ENCODE assay signal across 24 cellular contexts in genomic region chr17:79748296-79749099, GRCh38. TPM values are rescaled to one million over a fixed set of nuclear protein-coding genes. Genes with fewer than 3 reads are reported as not detected.
A peak's percentile ranks its signal among the peaks of the same experiment; 100 is the strongest.
DNase-seq lines count a peak whose midpoint lies in the region; ATAC-seq and TF ChIP-seq lines count a peak whose summit lies in the region.
"Had no signal": no experiment of that assay in that cellular context is flagged by ENCODE, and none has a peak within 500 bp of the region (broad histone marks: within the 10 kb centered on the region; RNA-seq: fewer than 3 reads in every experiment).

No MANE protein-coding gene starts in this region.

- H3K4me1 Mint-ChIP-seq in brain = peaks cover 29% of the 10 kb centered on the region

- peak overlapping the region; percentile 53; the same call in 1 of the 2 replicates for H3K4me3 ChIP-seq in iPS-20b (ENCODE audit: low read length)
- H3K4me3 ChIP-seq: BLaER1 treated with 17β-estradiol and CSF1 and Interleukin-3, amounts not matched to agents 10 nM and 100 nM; SJSA1 had no signal

- H3K4me3 Mint-ChIP-seq in brain = peak overlapping the region in 4 of 5 experiments; percentile 45 to 66 (median 64)
- H3K4me3 Mint-ChIP-seq: central memory CD8-positive, alpha-beta T cell had no signal

- H3K9me3 Mint-ChIP-seq in brain = no peaks in the 10 kb centered on the region
- H3K9me3 Mint-ChIP-seq: activated T-cell treated with anti-CD3 and anti-CD28 coated beads, Interleukin-2, amount 50 U/mL, for 72 hours; central memory CD8-positive, alpha-beta T cell; naive thymus-derived CD8-positive, alpha-beta T cell had no signal

- DNase-seq in Right ventricle myocardium inferior (ENCODE audit: missing footprints) (peak; percentile 22), left cardiac atrium (no peak), retina (peak; percentile 47), NCI-H146 treated with DMSO at 0.1 percent for 48 hours (lab: John Stamatoyannopoulos, UW; ENCODE audit: unreplicated experiment) (no peak), activated gamma-delta T cell treated with Interleukin-2 at 50 U/mL for 16 hours (no peak)
- DNase-seq: activated CD4-positive, alpha-beta T cell treated with anti-CD3 and anti-CD28 coated beads for 48 hours; activated naive CD4-positive, alpha-beta T cell treated with anti-CD3 and anti-CD28 coated beads, Interleukin-2, amount 50 U/mL, for 16 hours; activated T-cell treated with anti-CD3 and anti-CD28 coated beads, Interleukin-2, amount 50 U/mL, for 72 hours; aorta; Calu3; erythroblast; GOT3; hippocampal formation; NCI-H1694 treated with DMSO at 0.1 percent for 48 hours; T-helper 17 cell had no signal

- peaks cover 26% of the 10 kb centered on the region for H3K27me3 Mint-ChIP-seq in brain

- peaks cover 8% of the 10 kb centered on the region; the same call in 1 of the 2 replicates for H3K4me1 ChIP-seq in iPS-20b (ENCODE audit: insufficient read depth, low read length)
- H3K4me1 ChIP-seq: foreskin keratinocyte had no signal

- TF ChIP-seq CTCF in brain (conservative IDR thresholded peaks at IDR 0.05) = no peak

- H3K27ac Mint-ChIP-seq in brain = no peak overlapping the region
- H3K27ac Mint-ChIP-seq: activated T-cell treated with anti-CD3 and anti-CD28 coated beads, Interleukin-2, amount 50 U/mL, for 72 hours; naive thymus-derived CD8-positive, alpha-beta T cell; T-helper 17 cell had no signal

- H3K9ac ChIP-seq in iPS-20b (ENCODE audit: low read depth, low read length) = no peak overlapping the region
- H3K9ac ChIP-seq: BLaER1 treated with 17β-estradiol and CSF1 and Interleukin-3, amounts not matched to agents 10 nM and 100 nM had no signal

- peaks cover 70% of the 10 kb centered on the region for H3K27me3 ChIP-seq in iPS-20b (ENCODE audit: insufficient read depth, low read length)

- H3K36me3 Mint-ChIP-seq in brain = no peaks in the 10 kb centered on the region
- H3K36me3 Mint-ChIP-seq: naive thymus-derived CD8-positive, alpha-beta T cell had no signal

- intact Hi-C loops in Right ventricle myocardium inferior (cut with DNase I) = loop anchor here (10.0 kb wide), 1 partner anchor 96 kb away; no protein-coding TSS in a partner anchor
- intact Hi-C loops in left cardiac atrium (cut with DNase I) = loop anchor here (5.0 to 10.0 kb wide), 3 partner anchors 46 to 244 kb away; partner anchors contain the start of gene CBX8 (in 1 of the 2)

- ATAC-seq in Right ventricle myocardium inferior = no peak
- no peak for ATAC-seq in left cardiac atrium
- ATAC-seq in GM18502 (IDR thresholded peaks at IDR 0.05; ENCODE audit: poor library complexity, unreplicated experiment) = no peak
- ATAC-seq: activated T-cell treated with anti-CD3 and anti-CD28 coated beads, Interleukin-2, amount 50 U/mL, for 72 hours; foreskin keratinocyte; T-helper 17 cell had no signal

- H3K36me3 ChIP-seq in iPS-20b (ENCODE audit: insufficient read depth, low read depth, low read length) = no peaks in the 10 kb centered on the region
- H3K36me3 ChIP-seq: BLaER1 treated with 17β-estradiol and CSF1 and Interleukin-3, amounts not matched to agents 10 nM and 100 nM; SJSA1 had no signal

- no peaks in the 10 kb centered on the region for H3K9me3 ChIP-seq in iPS-20b (ENCODE audit: insufficient read depth, low read depth, low read length)
- H3K9me3 ChIP-seq: BLaER1 treated with 17β-estradiol and CSF1 and Interleukin-3, amounts not matched to agents 10 nM and 100 nM; SJSA1 had no signal

- no peak overlapping the region for H3K27ac ChIP-seq in iPS-20b (ENCODE audit: low read length)
- H3K27ac ChIP-seq: BLaER1 treated with 17β-estradiol and CSF1 and Interleukin-3, amounts not matched to agents 10 nM and 100 nM; foreskin keratinocyte; SJSA1 had no signal

RNA-seq across cellular contexts. Expression of gene ENPP7, which starts 17.8 kb away (rescaled TPM):
- total RNA-seq in Right ventricle myocardium inferior (not detected), left cardiac atrium (not detected)
- not detected for polyA plus RNA-seq in brain (ENCODE audit: insufficient read depth, low read depth, low replicate concordance)
- total RNA-seq: activated T-cell treated with anti-CD3 and anti-CD28 coated beads, Interleukin-2, amount 50 U/mL, for 72 hours; aorta; Calu3; foreskin keratinocyte; SJSA1; T-helper 17 cell; urinary bladder had no signal
- polyA plus RNA-seq: foreskin keratinocyte; naive thymus-derived CD8-positive, alpha-beta T cell; urinary bladder had no signal

RNA-seq across cellular contexts. Expression of gene CBX2, which starts 29.4 kb away (rescaled TPM):
- total RNA-seq in Right ventricle myocardium inferior = 4.2 TPM
- 1 to 10 TPM; 3.1 to 3.5 TPM for total RNA-seq in left cardiac atrium
- 36.4 TPM for polyA plus RNA-seq in brain (ENCODE audit: insufficient read depth, low read depth, low replicate concordance)
- polyA plus RNA-seq: aorta had no signal

RNA-seq across cellular contexts. Expression of gene CBX8, which starts 48.4 kb away (rescaled TPM):
- total RNA-seq in Right ventricle myocardium inferior (5.3 TPM), left cardiac atrium (1 to 10 TPM; 4.1 to 5.9 TPM)
- 9.4 TPM for polyA plus RNA-seq in brain (ENCODE audit: insufficient read depth, low read depth, low replicate concordance)

Comparison
In these comparisons a context has a peak if more than half of its experiments do, and no peak if none do; other contexts are left out.
1. DNase-seq: peak in Right ventricle myocardium inferior (single experiment) and retina (single experiment); none in left cardiac atrium (single experiment), NCI-H146 treated with DMSO at 0.1 percent for 48 hours (single experiment) and activated gamma-delta T cell treated with Interleukin-2 at 50 U/mL for 16 hours (single experiment).